ENCODE assay signal across 1 cellular context in the genomic region with DNA sequence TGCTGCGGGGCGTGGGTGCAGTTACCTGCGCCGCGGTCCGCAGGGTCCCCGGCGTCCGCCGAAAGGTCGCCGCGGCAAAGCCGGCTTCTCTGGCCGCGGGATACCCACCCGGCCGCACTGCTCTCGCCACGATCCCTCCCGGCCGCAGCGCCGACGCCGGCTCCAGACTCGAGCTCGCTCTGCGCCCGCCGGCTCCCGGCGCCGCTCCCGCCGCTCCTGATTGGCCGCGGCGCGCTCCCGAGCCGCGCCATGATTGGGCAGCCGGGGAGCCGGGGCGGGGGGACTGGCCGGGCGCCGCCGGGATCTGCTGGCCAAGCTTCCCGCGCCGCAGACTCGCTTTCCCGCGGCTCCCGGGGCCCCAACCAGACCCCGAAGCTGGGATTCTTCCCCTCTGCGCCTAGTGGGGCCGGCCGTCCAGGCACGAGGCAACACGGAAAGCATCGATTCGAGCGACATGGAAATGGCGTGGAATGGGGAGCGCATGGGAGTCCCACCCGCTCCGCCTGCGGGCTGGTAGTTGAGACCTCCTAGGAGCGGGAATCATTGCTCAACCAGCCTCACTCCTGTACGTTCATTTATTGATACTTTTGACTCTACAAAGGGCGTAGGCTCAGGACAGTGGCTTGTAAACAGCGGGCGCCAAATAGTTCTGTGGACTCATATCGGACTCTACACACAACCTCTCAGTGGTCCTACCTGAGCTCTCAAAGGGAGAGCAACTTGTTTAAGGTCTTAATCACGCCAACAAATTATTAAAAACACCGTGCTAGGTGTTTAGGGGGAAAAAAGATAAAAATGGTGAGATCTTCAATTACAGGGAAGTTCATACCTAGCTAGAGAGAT.
TF ChIP-seq lines count a peak whose summit lies in the region.

No MANE protein-coding gene starts in this region.

TF ChIP-seq in HepG2, 621 proteins besides CTCF, POLR2A, EP300 and RAD21 (continued from another document and continues in another):
- TF ChIP-seq, protein P1, sequence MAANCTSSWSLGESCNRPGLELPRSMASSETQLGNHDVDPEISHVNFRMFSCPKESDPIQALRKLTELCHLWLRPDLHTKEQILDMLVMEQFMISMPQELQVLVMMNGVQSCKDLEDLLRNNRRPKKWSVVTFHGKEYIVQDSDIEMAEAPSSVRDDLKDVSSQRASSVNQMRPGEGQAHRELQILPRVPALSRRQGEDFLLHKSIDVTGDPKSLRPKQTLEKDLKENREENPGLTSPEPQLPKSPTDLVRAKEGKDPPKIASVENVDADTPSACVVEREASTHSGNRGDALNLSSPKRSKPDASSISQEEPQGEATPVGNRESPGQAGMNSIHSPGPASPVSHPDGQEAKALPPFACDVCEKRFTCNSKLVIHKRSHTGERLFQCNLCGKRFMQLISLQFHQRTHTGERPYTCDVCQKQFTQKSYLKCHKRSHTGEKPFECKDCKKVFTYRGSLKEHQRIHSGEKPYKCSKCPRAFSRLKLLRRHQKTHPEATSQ (CRISPR knock-in tag; IDR thresholded peaks at IDR 0.05; ENCODE audit: borderline replicate concordance) = no peak
- TF ChIP-seq NFE2L1 (CRISPR knock-in tag; IDR thresholded peaks at IDR 0.05; ENCODE audit: borderline replicate concordance) = 0 out of 2 replicates have a peak, but pooled peaks have one; percentile 70
- no peak for TF ChIP-seq ZFP36L1 (CRISPR knock-in tag; IDR thresholded peaks at IDR 0.05)
- TF ChIP-seq GABPB1 (CRISPR knock-in tag; IDR thresholded peaks at IDR 0.05) = peak; percentile 52; the same call in 1 of the 2 replicates
- no peak for TF ChIP-seq SMAD9 (CRISPR knock-in tag; IDR thresholded peaks at IDR 0.05)
- no peak for TF ChIP-seq AGO1 (IDR thresholded peaks at IDR 0.05; ENCODE audit: low read depth, low read length, poor library complexity, severe bottlenecking)
- TF ChIP-seq RBFOX2 (IDR thresholded peaks at IDR 0.05; ENCODE audit: low read depth, low read length) = peak; percentile 56; the same call in 1 of the 2 replicates
- no peak for TF ChIP-seq TRIM22 (IDR thresholded peaks at IDR 0.05)
- no peak for TF ChIP-seq NFE2L2 (IDR thresholded peaks at IDR 0.05; ENCODE audit: low read length)
- TF ChIP-seq SP5 (CRISPR knock-in tag; IDR thresholded peaks at IDR 0.05; ENCODE audit: borderline replicate concordance, low read depth) = no peak
- no peak for TF ChIP-seq ZNF609 (CRISPR knock-in tag; IDR thresholded peaks at IDR 0.05; ENCODE audit: borderline replicate concordance)
- TF ChIP-seq, protein P2, sequence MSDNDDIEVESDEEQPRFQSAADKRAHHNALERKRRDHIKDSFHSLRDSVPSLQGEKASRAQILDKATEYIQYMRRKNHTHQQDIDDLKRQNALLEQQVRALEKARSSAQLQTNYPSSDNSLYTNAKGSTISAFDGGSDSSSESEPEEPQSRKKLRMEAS (IDR thresholded peaks at IDR 0.05) = peak; percentile 75
- no peak for TF ChIP-seq DDIT3 (CRISPR knock-in tag; IDR thresholded peaks at IDR 0.05)
- TF ChIP-seq RFX3 (CRISPR knock-in tag; IDR thresholded peaks at IDR 0.05) = no peak
- no peak for TF ChIP-seq MLLT10 (CRISPR knock-in tag; IDR thresholded peaks at IDR 0.05)
- TF ChIP-seq ZNF431 (CRISPR knock-in tag; IDR thresholded peaks at IDR 0.05; ENCODE audit: borderline replicate concordance, low read depth) = no peak
- TF ChIP-seq ZNF747 (CRISPR knock-in tag; IDR thresholded peaks at IDR 0.05; ENCODE audit: borderline replicate concordance) = no peak
- TF ChIP-seq, protein P3, sequence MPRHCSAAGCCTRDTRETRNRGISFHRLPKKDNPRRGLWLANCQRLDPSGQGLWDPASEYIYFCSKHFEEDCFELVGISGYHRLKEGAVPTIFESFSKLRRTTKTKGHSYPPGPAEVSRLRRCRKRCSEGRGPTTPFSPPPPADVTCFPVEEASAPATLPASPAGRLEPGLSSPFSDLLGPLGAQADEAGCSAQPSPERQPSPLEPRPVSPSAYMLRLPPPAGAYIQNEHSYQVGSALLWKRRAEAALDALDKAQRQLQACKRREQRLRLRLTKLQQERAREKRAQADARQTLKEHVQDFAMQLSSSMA (CRISPR knock-in tag; IDR thresholded peaks at IDR 0.05) = peak; percentile 76; the same call in 1 of the 2 replicates
- TF ChIP-seq, protein P4, sequence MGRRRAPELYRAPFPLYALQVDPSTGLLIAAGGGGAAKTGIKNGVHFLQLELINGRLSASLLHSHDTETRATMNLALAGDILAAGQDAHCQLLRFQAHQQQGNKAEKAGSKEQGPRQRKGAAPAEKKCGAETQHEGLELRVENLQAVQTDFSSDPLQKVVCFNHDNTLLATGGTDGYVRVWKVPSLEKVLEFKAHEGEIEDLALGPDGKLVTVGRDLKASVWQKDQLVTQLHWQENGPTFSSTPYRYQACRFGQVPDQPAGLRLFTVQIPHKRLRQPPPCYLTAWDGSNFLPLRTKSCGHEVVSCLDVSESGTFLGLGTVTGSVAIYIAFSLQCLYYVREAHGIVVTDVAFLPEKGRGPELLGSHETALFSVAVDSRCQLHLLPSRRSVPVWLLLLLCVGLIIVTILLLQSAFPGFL (CRISPR knock-in tag; IDR thresholded peaks at IDR 0.05) = no peak
- TF ChIP-seq, protein P5, sequence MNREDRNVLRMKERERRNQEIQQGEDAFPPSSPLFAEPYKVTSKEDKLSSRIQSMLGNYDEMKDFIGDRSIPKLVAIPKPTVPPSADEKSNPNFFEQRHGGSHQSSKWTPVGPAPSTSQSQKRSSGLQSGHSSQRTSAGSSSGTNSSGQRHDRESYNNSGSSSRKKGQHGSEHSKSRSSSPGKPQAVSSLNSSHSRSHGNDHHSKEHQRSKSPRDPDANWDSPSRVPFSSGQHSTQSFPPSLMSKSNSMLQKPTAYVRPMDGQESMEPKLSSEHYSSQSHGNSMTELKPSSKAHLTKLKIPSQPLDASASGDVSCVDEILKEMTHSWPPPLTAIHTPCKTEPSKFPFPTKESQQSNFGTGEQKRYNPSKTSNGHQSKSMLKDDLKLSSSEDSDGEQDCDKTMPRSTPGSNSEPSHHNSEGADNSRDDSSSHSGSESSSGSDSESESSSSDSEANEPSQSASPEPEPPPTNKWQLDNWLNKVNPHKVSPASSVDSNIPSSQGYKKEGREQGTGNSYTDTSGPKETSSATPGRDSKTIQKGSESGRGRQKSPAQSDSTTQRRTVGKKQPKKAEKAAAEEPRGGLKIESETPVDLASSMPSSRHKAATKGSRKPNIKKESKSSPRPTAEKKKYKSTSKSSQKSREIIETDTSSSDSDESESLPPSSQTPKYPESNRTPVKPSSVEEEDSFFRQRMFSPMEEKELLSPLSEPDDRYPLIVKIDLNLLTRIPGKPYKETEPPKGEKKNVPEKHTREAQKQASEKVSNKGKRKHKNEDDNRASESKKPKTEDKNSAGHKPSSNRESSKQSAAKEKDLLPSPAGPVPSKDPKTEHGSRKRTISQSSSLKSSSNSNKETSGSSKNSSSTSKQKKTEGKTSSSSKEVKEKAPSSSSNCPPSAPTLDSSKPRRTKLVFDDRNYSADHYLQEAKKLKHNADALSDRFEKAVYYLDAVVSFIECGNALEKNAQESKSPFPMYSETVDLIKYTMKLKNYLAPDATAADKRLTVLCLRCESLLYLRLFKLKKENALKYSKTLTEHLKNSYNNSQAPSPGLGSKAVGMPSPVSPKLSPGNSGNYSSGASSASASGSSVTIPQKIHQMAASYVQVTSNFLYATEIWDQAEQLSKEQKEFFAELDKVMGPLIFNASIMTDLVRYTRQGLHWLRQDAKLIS (CRISPR knock-in tag; IDR thresholded peaks at IDR 0.05) = no peak
- TF ChIP-seq NCOA1 (CRISPR knock-in tag; IDR thresholded peaks at IDR 0.05) = no peak
- no peak for TF ChIP-seq DNMT1 (CRISPR knock-in tag; IDR thresholded peaks at IDR 0.05)
- TF ChIP-seq ZNF331 (CRISPR knock-in tag; IDR thresholded peaks at IDR 0.05) = no peak
- no peak for TF ChIP-seq ZNF589 (CRISPR knock-in tag; conservative IDR thresholded peaks at IDR 0.05)
- no peak for TF ChIP-seq LCORL (IDR thresholded peaks at IDR 0.05)
- no peak for TF ChIP-seq LCORL (CRISPR knock-in tag; IDR thresholded peaks at IDR 0.05)
- peak; percentile 52 for TF ChIP-seq CEBPG (CRISPR knock-in tag; IDR thresholded peaks at IDR 0.05)
- TF ChIP-seq CERS6 (CRISPR knock-in tag; IDR thresholded peaks at IDR 0.05) = no peak
- no peak for TF ChIP-seq NFIB (CRISPR knock-in tag; IDR thresholded peaks at IDR 0.05; ENCODE audit: borderline replicate concordance)
- peak; percentile 66; the same call in 1 of the 2 replicates for TF ChIP-seq ZNF276 (CRISPR knock-in tag; IDR thresholded peaks at IDR 0.05; ENCODE audit: low read depth)
- TF ChIP-seq ZNF335 (CRISPR knock-in tag; IDR thresholded peaks at IDR 0.05) = no peak
- no peak for TF ChIP-seq ZNF644 (CRISPR knock-in tag; IDR thresholded peaks at IDR 0.05; ENCODE audit: low read depth)
- TF ChIP-seq, protein P6, sequence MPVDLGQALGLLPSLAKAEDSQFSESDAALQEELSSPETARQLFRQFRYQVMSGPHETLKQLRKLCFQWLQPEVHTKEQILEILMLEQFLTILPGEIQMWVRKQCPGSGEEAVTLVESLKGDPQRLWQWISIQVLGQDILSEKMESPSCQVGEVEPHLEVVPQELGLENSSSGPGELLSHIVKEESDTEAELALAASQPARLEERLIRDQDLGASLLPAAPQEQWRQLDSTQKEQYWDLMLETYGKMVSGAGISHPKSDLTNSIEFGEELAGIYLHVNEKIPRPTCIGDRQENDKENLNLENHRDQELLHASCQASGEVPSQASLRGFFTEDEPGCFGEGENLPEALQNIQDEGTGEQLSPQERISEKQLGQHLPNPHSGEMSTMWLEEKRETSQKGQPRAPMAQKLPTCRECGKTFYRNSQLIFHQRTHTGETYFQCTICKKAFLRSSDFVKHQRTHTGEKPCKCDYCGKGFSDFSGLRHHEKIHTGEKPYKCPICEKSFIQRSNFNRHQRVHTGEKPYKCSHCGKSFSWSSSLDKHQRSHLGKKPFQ (CRISPR knock-in tag; IDR thresholded peaks at IDR 0.05; ENCODE audit: insufficient replicate concordance) = no peak
- TF ChIP-seq TBL1XR1 (IDR thresholded peaks at IDR 0.05; ENCODE audit: borderline replicate concordance, low read length, partially characterized antibody) = no peak
- no peak for TF ChIP-seq RBM39 (IDR thresholded peaks at IDR 0.05; ENCODE audit: low read depth, low read length, poor library complexity, severe bottlenecking)
- no peak for TF ChIP-seq ZNF44 (CRISPR knock-in tag; IDR thresholded peaks at IDR 0.05)
- no peak for TF ChIP-seq STAT5B (CRISPR knock-in tag; IDR thresholded peaks at IDR 0.05)
- peak; percentile 28; the same call in 1 of the 2 replicates for TF ChIP-seq HDAC2 (CRISPR knock-in tag; IDR thresholded peaks at IDR 0.05)
- TF ChIP-seq SOX6 (IDR thresholded peaks at IDR 0.05) = no peak
- TF ChIP-seq SOX6 (CRISPR knock-in tag; IDR thresholded peaks at IDR 0.05) = 0 out of 2 replicates have a peak, but pooled peaks have one; percentile 19
